Comparison of ENCODE assay signal across 9 cellular contexts in genomic region chr2:171878481-171878993, GRCh38. TPM values are rescaled to one million over a fixed set of nuclear protein-coding genes. Genes with fewer than 3 reads are reported as not detected.
DNase-seq lines count a peak whose midpoint lies in the region; ATAC-seq and TF ChIP-seq lines count a peak whose summit lies in the region.
"Had no signal": no experiment of that assay in that cellular context is flagged by ENCODE, and none has a peak within 500 bp of the region (broad histone marks: within the 10 kb centered on the region; RNA-seq: fewer than 3 reads in every experiment).

No MANE protein-coding gene starts in this region.

- H3K36me3 ChIP-seq in uterus: no peaks in the 10 kb centered on the region

- H3K4me1 ChIP-seq in uterus: no peaks in the 10 kb centered on the region

- intact Hi-C loops in uterus (cut with DNase I; ENCODE audit: low total_unique reads): no loop called here

- no peak for TF ChIP-seq CTCF in uterus (IDR thresholded peaks at IDR 0.05)

- H3K27ac ChIP-seq in uterus: peak overlapping the region in 1 of 2 donors; percentile 18

- DNase-seq in AG08395 (ENCODE audit: low spot score) (peak; percentile 61), astrocyte of the hippocampus (ENCODE audit: low read depth, low spot score) (peak; percentile 85), left kidney (ENCODE audit: low read depth, low spot score) (peak; percentile 29), NCI-H82 treated with DMSO at 0.1 percent for 48 hours (lab: John Stamatoyannopoulos, UW; ENCODE audit: unreplicated experiment) (no peak), uterus (no peak)
- DNase-seq in activated effector memory CD4-positive, alpha-beta T cell treated with anti-CD3 and anti-CD28 coated beads, Interleukin-2, amount 50 U/mL, for 16 hours: no peak

- ATAC-seq in HG03442 (IDR thresholded peaks at IDR 0.05; ENCODE audit: unreplicated experiment): peak; percentile 41
- ATAC-seq in HG02588 (IDR thresholded peaks at IDR 0.05; ENCODE audit: unreplicated experiment): no peak

- TF ChIP-seq POLR2A in uterus (IDR thresholded peaks at IDR 0.05): no peak

- H3K27me3 ChIP-seq in uterus: no peaks in the 10 kb centered on the region
- H3K27me3 ChIP-seq: tibial nerve had no signal

- H3K4me3 ChIP-seq in uterus: no peak overlapping the region
- H3K4me3 ChIP-seq: tibial nerve had no signal

- no peaks in the 10 kb centered on the region for H3K9me3 ChIP-seq in uterus
- H3K9me3 ChIP-seq: tibial nerve had no signal

RNA-seq across cellular contexts. Expression of gene SLC25A12, which starts 15.5 kb away (rescaled TPM):
- total RNA-seq in uterus: 10 to 100 TPM; 25.9 to 69.4 (median 35.3) TPM

RNA-seq across cellular contexts. Expression of gene HAT1, which starts 43.7 kb away (rescaled TPM):
- total RNA-seq in uterus: 10 to 100 TPM; 27.9 to 60.9 (median 36.9) TPM

Comparison
In these comparisons a context has a peak if more than half of its experiments do, and no peak if none do; other contexts are left out.
1. DNase-seq: peak in AG08395 (single experiment), astrocyte of the hippocampus (single experiment) and left kidney (single experiment); none in activated effector memory CD4-positive, alpha-beta T cell treated with anti-CD3 and anti-CD28 coated beads, Interleukin-2, amount 50 U/mL, for 16 hours (single experiment), NCI-H82 treated with DMSO at 0.1 percent for 48 hours (single experiment) and uterus (0 of 2).